Comparison of ENCODE assay signal across 16 cellular contexts in the genomic region with DNA sequence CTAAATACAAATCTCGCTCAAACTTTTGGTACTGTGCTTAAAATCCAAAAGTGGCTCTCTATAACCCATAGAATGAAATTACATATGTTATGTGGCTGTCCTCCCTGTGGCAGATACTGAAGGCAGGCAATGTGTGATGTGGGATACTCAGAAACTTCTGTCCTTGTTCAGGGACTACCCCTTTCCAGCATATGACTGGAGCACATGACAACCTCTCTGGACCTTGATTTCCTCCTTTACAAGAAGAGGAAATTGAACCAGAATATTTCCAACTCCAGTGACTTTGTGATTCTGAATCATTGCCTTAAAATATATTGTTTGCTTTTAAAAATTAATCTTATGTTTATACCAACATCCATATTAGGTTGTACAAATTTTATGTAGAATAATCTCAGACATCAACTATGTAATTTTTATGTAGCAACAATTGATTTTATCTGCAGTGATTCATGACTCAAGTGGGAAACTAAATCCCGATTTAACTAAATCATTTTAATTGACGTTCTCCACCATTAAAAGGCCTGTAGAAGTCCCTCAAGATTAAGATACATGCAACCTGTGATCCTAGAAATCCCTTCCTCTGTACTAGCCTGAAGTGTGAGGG.
DNase-seq lines count a peak whose midpoint lies in the region; ATAC-seq lines count a peak whose summit lies in the region.
"Had no signal": no experiment of that assay in that cellular context is flagged by ENCODE, and none has a peak within 500 bp of the region (broad histone marks: within the 10 kb centered on the region; RNA-seq: fewer than 3 reads in every experiment).

No MANE protein-coding gene starts in this region.

- H3K4me3 ChIP-seq in right cardiac atrium (ENCODE audit: low read length): no peak overlapping the region
- H3K4me3 ChIP-seq: GM23248, SJSA1 had no signal

- DNase-seq in right cardiac atrium: no peak
- no peak for DNase-seq in left cardiac atrium
- peak; percentile 71 for DNase-seq in medulla oblongata (ENCODE audit: extremely low spot score)
- no peak for DNase-seq in HuH-7 (ENCODE audit: low spot score)
- DNase-seq: AML-193, Caco-2, DMS79, GM23248, KG1, NCI-H1092, NCI-H748 treated with DMSO at 0.1 percent for 48 hours had no signal

- intact Hi-C loops in right cardiac atrium (cut with DNase I): no loop called here
- intact Hi-C loops in left cardiac atrium (cut with DNase I): no loop called here

- no peaks in the 10 kb centered on the region for H3K27me3 ChIP-seq in right cardiac atrium (ENCODE audit: control insufficient read depth, insufficient read depth)
- H3K27me3 ChIP-seq: SJSA1 had no signal

- no peak for ATAC-seq in right cardiac atrium
- no peak for ATAC-seq in left cardiac atrium
- ATAC-seq in HG02981 (IDR thresholded peaks at IDR 0.05; ENCODE audit: unreplicated experiment): no peak
- no peak for ATAC-seq in HG02884 (IDR thresholded peaks at IDR 0.05; ENCODE audit: unreplicated experiment)
- ATAC-seq in HG03354 (IDR thresholded peaks at IDR 0.05; ENCODE audit: poor library complexity, severe bottlenecking, unreplicated experiment): no peak

- no peaks in the 10 kb centered on the region for H3K4me1 ChIP-seq in right cardiac atrium (ENCODE audit: control insufficient read depth, insufficient read depth, low read length)
- H3K4me1 ChIP-seq: Caco-2 had no signal

- WGBS in right cardiac atrium: 70% methylated on average over 3 of the region's 3 CpGs

- H3K27ac ChIP-seq in right cardiac atrium (ENCODE audit: low read length): peak overlapping the region; percentile 6
- H3K27ac ChIP-seq in cingulate gyrus (ENCODE audit: low read depth, low read length): peak overlapping the region; percentile 30
- H3K27ac ChIP-seq: GM23248, SJSA1 had no signal

- H3K9me3 ChIP-seq in right cardiac atrium (ENCODE audit: control insufficient read depth, low read length): no peaks in the 10 kb centered on the region
- H3K9me3 ChIP-seq: Caco-2, SJSA1 had no signal
